Comparison of ENCODE assay signal across 19 cellular contexts in the genomic region with DNA sequence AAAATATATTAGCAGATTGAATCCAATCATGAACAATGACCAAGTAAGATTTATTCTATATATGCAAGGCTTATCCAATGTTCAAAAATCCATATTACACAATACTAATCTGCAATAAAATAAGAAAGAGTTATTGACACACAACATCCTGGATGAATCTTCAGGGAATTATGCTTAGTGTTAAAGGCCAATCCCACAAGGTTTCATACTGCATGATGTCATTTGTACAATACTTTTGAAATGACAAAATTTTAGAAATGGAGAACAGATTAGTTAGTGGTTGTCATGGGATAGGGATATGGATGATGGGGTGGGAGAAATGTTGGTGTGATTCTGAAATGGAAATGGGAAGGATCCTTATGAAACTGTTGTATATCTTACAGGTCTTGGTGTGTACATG.
A peak's percentile ranks its signal among the peaks of the same experiment; 100 is the strongest.
DNase-seq lines count a peak whose midpoint lies in the region; ATAC-seq and TF ChIP-seq lines count a peak whose summit lies in the region.
"Had no signal": no experiment of that assay in that cellular context is flagged by ENCODE, and none has a peak within 500 bp of the region (broad histone marks: within the 10 kb centered on the region; RNA-seq: fewer than 3 reads in every experiment).

No MANE protein-coding gene starts in this region.

- H3K4me3 ChIP-seq in AG10803 (ENCODE audit: low read length) = no peak overlapping the region
- H3K4me3 ChIP-seq in choroid plexus epithelial cell (ENCODE audit: low read depth, low read length) = no peak overlapping the region
- H3K4me3 ChIP-seq: BLaER1 had no signal

- peak; percentile 24 for DNase-seq in AG10803 (ENCODE audit: low read depth)
- DNase-seq in HS-5 (ENCODE audit: low read depth) = peak; percentile 9
- DNase-seq in choroid plexus epithelial cell (ENCODE audit: low read depth) = peak; percentile 13
- DNase-seq in iris pigment epithelial cell (ENCODE audit: low read depth) = peak; percentile 7
- DNase-seq in kidney tubule cell (ENCODE audit: low spot score) = no peak
- DNase-seq: CD4-positive, CD25-positive, alpha-beta regulatory T cell; DMS153; DND-41; NCI-H1105 treated with DMSO at 0.1 percent for 48 hours; NCI-H146; NCI-H1930; NCI-H2107; NCI-H446; NCI-H524 treated with DMSO at 0.1 percent for 48 hours; NCI-H774; SK-N-SH had no signal

- ATAC-seq in HG02759 (IDR thresholded peaks at IDR 0.05; ENCODE audit: unreplicated experiment) (no peak), HG03439 (IDR thresholded peaks at IDR 0.05; ENCODE audit: unreplicated experiment) (no peak)

- TF ChIP-seq CTCF in AG10803 (conservative IDR thresholded peaks at IDR 0.05; ENCODE audit: low read length) (no peak), choroid plexus epithelial cell (conservative IDR thresholded peaks at IDR 0.05; ENCODE audit: low read depth, low read length) (no peak)
